ENCODE assay signal across 26 cellular contexts in genomic region chr13:74144269-74144668, GRCh38.
"Had no signal": no experiment of that assay in that cellular context is flagged by ENCODE, and none has a peak within 500 bp of the region (broad histone marks: within the 10 kb centered on the region; RNA-seq: fewer than 3 reads in every experiment).

No MANE protein-coding gene starts in this region.

- H3K9me3 ChIP-seq: left ventricle myocardium inferior, mucosa of descending colon, psoas muscle, tibial nerve, uterus had no signal

- H3K27ac Mint-ChIP-seq: immature natural killer cell; naive thymus-derived CD4-positive, alpha-beta T cell; natural killer cell treated with Interleukin-12 subunit alpha and Interleukin-12 subunit beta and Interleukin-15 and Interleukin-18, amount 100 ng/mL, for 72 hours; stimulated activated memory B cell treated with anti-CD40 and anti-IgM and Interleukin-4, amounts not matched to agents 10 μg/mL and 1 μg/mL and 100 μg/mL, for 72 hours; stimulated activated naive CD8-positive, alpha-beta T cell treated with anti-CD3 and anti-CD28 coated beads, Interleukin-15, amount 100 ng/mL, for 72 hours; type B pancreatic cell had no signal

- H3K36me3 Mint-ChIP-seq: naive thymus-derived CD4-positive, alpha-beta T cell; natural killer cell treated with Interleukin-12 subunit alpha and Interleukin-12 subunit beta and Interleukin-15 and Interleukin-18, amount 100 ng/mL, for 72 hours; stimulated activated memory B cell treated with anti-CD40 and anti-IgM and Interleukin-4, amounts not matched to agents 10 μg/mL and 1 μg/mL and 100 μg/mL, for 72 hours; type B pancreatic cell had no signal

- H3K27me3 ChIP-seq: tibial nerve, uterus had no signal

- H3K4me1 ChIP-seq: parathyroid adenoma, psoas muscle, tibial nerve, uterus had no signal

- H3K4me3 Mint-ChIP-seq: immature natural killer cell; naive thymus-derived CD4-positive, alpha-beta T cell; natural killer cell treated with Interleukin-12 subunit alpha and Interleukin-12 subunit beta and Interleukin-15 and Interleukin-18, amount 100 ng/mL, for 72 hours; neural crest cell; stimulated activated memory B cell treated with anti-CD40 and anti-IgM and Interleukin-4, amounts not matched to agents 10 μg/mL and 1 μg/mL and 100 μg/mL, for 72 hours; stimulated activated naive CD8-positive, alpha-beta T cell treated with anti-CD3 and anti-CD28 coated beads, Interleukin-15, amount 100 ng/mL, for 72 hours; type B pancreatic cell had no signal

- H3K27me3 Mint-ChIP-seq: stimulated activated memory B cell treated with anti-CD40 and anti-IgM and Interleukin-4, amounts not matched to agents 10 μg/mL and 1 μg/mL and 100 μg/mL, for 72 hours; stimulated activated naive CD8-positive, alpha-beta T cell treated with anti-CD3 and anti-CD28 coated beads, Interleukin-15, amount 100 ng/mL, for 72 hours; type B pancreatic cell had no signal

- ATAC-seq: mucosa of descending colon; naive thymus-derived CD4-positive, alpha-beta T cell; natural killer cell treated with Interleukin-12 subunit alpha and Interleukin-12 subunit beta and Interleukin-15 and Interleukin-18, amount 100 ng/mL, for 72 hours; psoas muscle; stimulated activated memory B cell treated with anti-CD40 and anti-IgM and Interleukin-4, amounts not matched to agents 10 μg/mL and 1 μg/mL and 100 μg/mL, for 72 hours; stimulated activated naive CD8-positive, alpha-beta T cell treated with anti-CD3 and anti-CD28 coated beads, Interleukin-15, amount 100 ng/mL, for 72 hours had no signal

- H3K36me3 ChIP-seq: left ventricle myocardium inferior, tibial nerve, uterus had no signal

- H3K4me3 ChIP-seq: left ventricle myocardium inferior, lung, mucosa of descending colon, psoas muscle, smooth muscle cell, tibial nerve, uterus had no signal

- H3K27ac ChIP-seq: left ventricle myocardium inferior, parathyroid adenoma, psoas muscle, tibial nerve, uterus had no signal

- DNase-seq: hypothalamus; immature natural killer cell; islet precursor cell; left ventricle myocardium inferior; mesendoderm; midbrain; mucosa of descending colon; naive thymus-derived CD4-positive, alpha-beta T cell; nucleus accumbens; psoas muscle; stimulated activated CD4-positive, alpha-beta T cell treated with anti-CD3 and anti-CD28 coated beads, Interleukin-1b, Interleukin-23, amount 100 ng/mL, for 48 hours; stimulated activated CD4-positive, alpha-beta T cell treated with anti-CD3 and anti-CD28 coated beads, Interleukin-2, amount 100 ng/mL, for 48 hours; stimulated activated CD4-positive, alpha-beta T cell treated with anti-CD3 and anti-CD28 coated beads, Interleukin-4, amount 100 ng/mL, for 4 hours; stimulated activated CD8-positive, alpha-beta memory T cell treated with anti-CD3 and anti-CD28 coated beads, Interleukin-4, amount 100 ng/mL, for 48 hours; stimulated activated naive CD4-positive, alpha-beta T cell treated with Interleukin-2 at 50 U/mL for 16 hours; stimulated activated naive CD8-positive, alpha-beta T cell treated with anti-CD3 and anti-CD28 coated beads, Interleukin-15, amount 100 ng/mL, for 72 hours; substantia nigra; uterus had no signal

- H3K4me1 Mint-ChIP-seq: immature natural killer cell; neural crest cell; stimulated activated memory B cell treated with anti-CD40 and anti-IgM and Interleukin-4, amounts not matched to agents 10 μg/mL and 1 μg/mL and 100 μg/mL, for 72 hours; stimulated activated naive CD8-positive, alpha-beta T cell treated with anti-CD3 and anti-CD28 coated beads, Interleukin-15, amount 100 ng/mL, for 72 hours had no signal

- H3K9me3 Mint-ChIP-seq: immature natural killer cell; naive thymus-derived CD4-positive, alpha-beta T cell; natural killer cell treated with Interleukin-12 subunit alpha and Interleukin-12 subunit beta and Interleukin-15 and Interleukin-18, amount 100 ng/mL, for 72 hours; neural crest cell; stimulated activated memory B cell treated with anti-CD40 and anti-IgM and Interleukin-4, amounts not matched to agents 10 μg/mL and 1 μg/mL and 100 μg/mL, for 72 hours; stimulated activated naive CD8-positive, alpha-beta T cell treated with anti-CD3 and anti-CD28 coated beads, Interleukin-15, amount 100 ng/mL, for 72 hours; type B pancreatic cell had no signal
